ENCODE assay signal across 7 cellular contexts in the genomic region with DNA sequence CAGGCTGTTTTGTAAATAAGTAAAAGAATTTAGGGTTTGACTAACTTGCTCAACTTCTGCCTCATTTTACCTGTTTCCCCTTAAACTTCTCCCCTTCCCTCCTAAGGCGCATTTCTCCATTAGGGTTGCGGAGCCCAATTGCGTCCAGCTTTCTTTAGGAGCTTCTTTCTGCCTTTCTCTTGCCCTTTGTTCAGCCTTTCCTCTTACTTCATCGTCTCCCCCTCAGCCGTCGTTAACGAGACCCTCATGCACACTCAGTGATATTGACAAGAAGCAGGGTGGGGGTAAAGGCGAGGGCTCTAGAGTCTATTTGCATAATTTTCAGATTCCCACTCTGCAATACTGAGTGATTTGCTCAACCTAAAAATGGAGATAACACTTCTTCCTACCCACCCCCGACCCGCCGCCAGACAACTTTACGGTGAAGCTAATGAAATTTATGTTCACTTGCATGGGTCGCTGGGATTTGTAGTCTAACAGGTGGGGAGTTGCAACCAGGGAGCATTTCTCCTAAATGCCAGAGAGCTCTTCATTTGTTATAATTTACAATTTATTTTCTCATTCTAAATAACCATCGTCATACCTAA. TPM values are rescaled to one million over a fixed set of nuclear protein-coding genes. Genes with fewer than 3 reads are reported as not detected.
A peak's percentile ranks its signal among the peaks of the same experiment; 100 is the strongest.
DNase-seq lines count a peak whose midpoint lies in the region; ATAC-seq, FAIRE-seq and TF ChIP-seq lines count a peak whose summit lies in the region.

No MANE protein-coding gene starts in this region.

- H4K91ac ChIP-seq in H9 (ENCODE audit: insufficient read length, low read depth, low read length), result no peak overlapping the region

- no peak overlapping the region for H2BK5ac ChIP-seq in H9 (ENCODE audit: insufficient read length, low read length)

- no peak for FAIRE-seq in GM12891 (lab: Jason Lieb, UNC)

- H3K27me3 Mint-ChIP-seq in H9 (ENCODE audit: low read depth), result peaks cover 4% of the 10 kb centered on the region
- H3K27me3 Mint-ChIP-seq in activated naive CD4-positive, alpha-beta T cell treated with anti-CD3 and anti-CD28 coated beads, Interleukin-2, amount 10 ng/mL, durations not matched to agents 7 days and 5 days, result peaks cover 4% of the 10 kb centered on the region

- H3K4me3 ChIP-seq in iPS-11a (ENCODE audit: low read depth, low read length), result peak overlapping the region; percentile 85

- H2BK12ac ChIP-seq in H9 (ENCODE audit: insufficient read length, low read depth, low read length), result no peak overlapping the region

- ATAC-seq in GM19328 (IDR thresholded peaks at IDR 0.05; ENCODE audit: unreplicated experiment), result no peak

- peaks cover 3% of the 10 kb centered on the region for H4K20me1 ChIP-seq in H9 (ENCODE audit: control insufficient read depth, insufficient read depth, insufficient read length)

- CTCF ChIA-PET in activated naive CD4-positive, alpha-beta T cell treated with anti-CD3 and anti-CD28 coated beads, Interleukin-2, amount 10 ng/mL, durations not matched to agents 7 days and 5 days (lab: Charles Lee), result interaction anchor here (0.6 to 2.9 kb wide), 9 partner anchors 49 to 366 kb away, joined by 3 to 13 read pairs (median 5); a partner anchor contains a TSS

- no peak overlapping the region for H3K23ac ChIP-seq in H9 (ENCODE audit: insufficient read length, low read depth, low read length)

- H3K18ac ChIP-seq in H9 (ENCODE audit: insufficient read length, low read depth, low read length), result no peak overlapping the region

- no peak for TF ChIP-seq CTCF in H9 (conservative IDR thresholded peaks at IDR 0.05)

- H3K36me3 Mint-ChIP-seq in H9 (ENCODE audit: insufficient read depth in 1 of 3, low read depth in 3 of 3), result no peaks in the 10 kb centered on the region
- peaks cover 9% of the 10 kb centered on the region for H3K36me3 Mint-ChIP-seq in activated naive CD4-positive, alpha-beta T cell treated with anti-CD3 and anti-CD28 coated beads, Interleukin-2, amount 10 ng/mL, durations not matched to agents 7 days and 5 days

- peak overlapping the region; percentile 17 for H3K9ac ChIP-seq in H9 (ENCODE audit: extremely low read depth, insufficient read length, low read length)

- H3K79me2 ChIP-seq in H9 (ENCODE audit: insufficient read depth, low read length), result peaks cover 2% of the 10 kb centered on the region; the same call in 1 of the 2 replicates

- no peak overlapping the region for H3K56ac ChIP-seq in H9 (ENCODE audit: insufficient read length, low read depth, low read length)

- TF ChIP-seq POLR2A in GM12891 (IDR thresholded peaks at IDR 0.05; ENCODE audit: low read depth, low read length), result no peak

- no peak overlapping the region for H4K5ac ChIP-seq in H9 (ENCODE audit: insufficient read length, low read depth, low read length)

- H3K27ac Mint-ChIP-seq in H9, result peak overlapping the region in 2 of 3 experiments; percentile 45 to 70; a peak in 4 of 7 replicates
- peak overlapping the region; percentile 99 for H3K27ac Mint-ChIP-seq in activated naive CD4-positive, alpha-beta T cell treated with anti-CD3 and anti-CD28 coated beads, Interleukin-2, amount 10 ng/mL, durations not matched to agents 7 days and 5 days

- H2BK20ac ChIP-seq in H9 (ENCODE audit: low read depth, low read length, poor library complexity, severe bottlenecking), result no peak overlapping the region

- 100% methylated on average over 1 of the region's 14 CpGs for WGBS in H9 (ENCODE audit: extremely low coverage, insufficient read length, low lambda C conversion rate)

- no peak overlapping the region for H4K8ac ChIP-seq in H9 (replicated peaks; ENCODE audit: insufficient read length, low read depth, low read length)

- no peak overlapping the region for H2AFZ ChIP-seq in H9 (ENCODE audit: low read length)

- no peak overlapping the region for H3K27ac ChIP-seq in H9 (ENCODE audit: insufficient read length, low read depth, low read length)

- no peak for DNase-seq in H9
- DNase-seq in NOMO-1 treated with dmso at 0.1 percent for 144 hours (lab: John Stamatoyannopoulos, UW; ENCODE audit: unreplicated experiment), result peak; percentile 17
- peak; percentile 63 for DNase-seq in activated naive CD4-positive, alpha-beta T cell treated with anti-CD3 and anti-CD28 coated beads, Interleukin-2, amount 10 ng/mL, durations not matched to agents 7 days and 5 days
- peak in 2 of 3 donors; percentile 18 to 23 for DNase-seq in stimulated activated CD4-positive, alpha-beta T cell treated with anti-CD3 and anti-CD28 coated beads, Interleukin-12 subunit alpha, Interleukin-12 subunit beta, amount 100 ng/mL, for 48 hours (ENCODE audit: low read depth in 2 of 3, low spot score in 1 of 3)
- no peak for DNase-seq in GM12891 (ENCODE audit: insufficient read length, low spot score)

- H3K4me1 Mint-ChIP-seq in H9, result peaks cover 20 to 24% of the 10 kb centered on the region in 2 experiments
- peaks cover 36% of the 10 kb centered on the region for H3K4me1 Mint-ChIP-seq in activated naive CD4-positive, alpha-beta T cell treated with anti-CD3 and anti-CD28 coated beads, Interleukin-2, amount 10 ng/mL, durations not matched to agents 7 days and 5 days

- no peak overlapping the region for H3T11ph ChIP-seq in H9 (ENCODE audit: low read length)

- no peaks in the 10 kb centered on the region for H3K27me3 ChIP-seq in H9 (ENCODE audit: insufficient read depth, low read length)

- H3K14ac ChIP-seq in H9 (ENCODE audit: insufficient read depth, low read length), result no peak overlapping the region

- H2AK5ac ChIP-seq in H9 (ENCODE audit: insufficient read length, low read length), result no peak overlapping the region

- no peaks in the 10 kb centered on the region for H3K9me3 Mint-ChIP-seq in H9
- H3K9me3 Mint-ChIP-seq in activated naive CD4-positive, alpha-beta T cell treated with anti-CD3 and anti-CD28 coated beads, Interleukin-2, amount 10 ng/mL, durations not matched to agents 7 days and 5 days, result no peaks in the 10 kb centered on the region

- no peaks in the 10 kb centered on the region for H3K79me1 ChIP-seq in H9 (ENCODE audit: insufficient read depth, low read depth, low read length, poor library complexity, severe bottlenecking)

- no peaks in the 10 kb centered on the region for H3K9me3 ChIP-seq in H9 (ENCODE audit: control insufficient read depth, low read depth, low read length)

- H3K4me2 ChIP-seq in H9 (ENCODE audit: insufficient read depth, insufficient read length, low read length), result peak overlapping the region; percentile 98

- H3K23me2 ChIP-seq in H9 (ENCODE audit: insufficient read length, low read depth, low read length, poor library complexity, severe bottlenecking), result peaks cover 8% of the 10 kb centered on the region

- H3K4ac ChIP-seq in H9 (ENCODE audit: low read depth, low read length), result no peak overlapping the region

- H3K4me3 Mint-ChIP-seq in H9, result peak overlapping the region; percentile 84 to 85
- H3K4me3 Mint-ChIP-seq in activated naive CD4-positive, alpha-beta T cell treated with anti-CD3 and anti-CD28 coated beads, Interleukin-2, amount 10 ng/mL, durations not matched to agents 7 days and 5 days, result peak overlapping the region; percentile 95

- peaks cover 3% of the 10 kb centered on the region for H3K4me1 ChIP-seq in H9 (ENCODE audit: insufficient read depth, low read length)

- H2BK120ac ChIP-seq in H9 (ENCODE audit: low read depth, low read length, poor library complexity, severe bottlenecking), result no peak overlapping the region

- no peak overlapping the region for H2BK15ac ChIP-seq in H9 (ENCODE audit: low read depth, low read length)

TF ChIP-seq in GM12891, 5 proteins besides CTCF, POLR2A, EP300 and RAD21:
- TF ChIP-seq POU2F2 (IDR thresholded peaks at IDR 0.05; ENCODE audit: low read depth, low read length) (no peak), PAX5 (IDR thresholded peaks at IDR 0.05; ENCODE audit: insufficient read depth, low read length, severe bottlenecking) (no peak), TAF1 (IDR thresholded peaks at IDR 0.05; ENCODE audit: low read depth, low read length) (no peak), SPI1 (IDR thresholded peaks at IDR 0.05; ENCODE audit: low read depth, low read length) (no peak), POLR2AphosphoS5 (IDR thresholded peaks at IDR 0.05; ENCODE audit: low read depth, low read length) (no peak)

RNA-seq across cellular contexts. Expression of a gene that starts 1.3 kb away (rescaled TPM):
- 2.3 and 2.9 TPM in 2 replicates for total RNA-seq in H9 (2021)
- 0.58 TPM for polyA plus RNA-seq in GM12891 (2012; ENCODE audit: low read depth, missing spikeins)

Comparison
In these comparisons a context has a peak if more than half of its experiments do, and no peak if none do; other contexts are left out.
1. DNase-seq: peak in NOMO-1 treated with dmso at 0.1 percent for 144 hours (single experiment), activated naive CD4-positive, alpha-beta T cell treated with anti-CD3 and anti-CD28 coated beads, Interleukin-2, amount 10 ng/mL, durations not matched to agents 7 days and 5 days (single experiment) and stimulated activated CD4-positive, alpha-beta T cell treated with anti-CD3 and anti-CD28 coated beads, Interleukin-12 subunit alpha, Interleukin-12 subunit beta, amount 100 ng/mL, for 48 hours (2 of 3); none in H9 (single experiment) and GM12891 (single experiment).